1 cellular context compared by ENCODE assay signal in the genomic region with DNA sequence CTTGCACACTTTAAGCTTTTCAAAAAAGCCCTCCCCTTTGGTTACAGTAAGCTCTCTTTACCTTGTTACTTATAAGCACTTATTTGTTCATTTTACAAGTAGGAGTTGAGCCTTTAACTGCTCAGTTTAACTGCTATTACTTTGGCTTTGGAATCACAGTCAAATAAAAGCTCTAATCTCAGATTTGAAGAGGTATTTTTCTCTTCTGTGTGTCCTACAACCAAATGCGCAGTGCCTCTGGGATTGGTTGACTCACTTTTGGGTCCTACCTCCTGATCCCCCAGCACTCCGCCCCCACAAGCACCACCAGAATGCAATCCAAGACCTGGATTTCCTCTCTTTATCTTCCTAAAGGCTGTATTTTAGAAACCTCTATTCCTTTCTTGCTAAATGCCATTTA.
TF ChIP-seq lines count a peak whose summit lies in the region.

No MANE protein-coding gene starts in this region.

TF ChIP-seq in GM12878, 131 proteins besides CTCF, POLR2A, EP300 and RAD21:
- TF ChIP-seq, protein P1, sequence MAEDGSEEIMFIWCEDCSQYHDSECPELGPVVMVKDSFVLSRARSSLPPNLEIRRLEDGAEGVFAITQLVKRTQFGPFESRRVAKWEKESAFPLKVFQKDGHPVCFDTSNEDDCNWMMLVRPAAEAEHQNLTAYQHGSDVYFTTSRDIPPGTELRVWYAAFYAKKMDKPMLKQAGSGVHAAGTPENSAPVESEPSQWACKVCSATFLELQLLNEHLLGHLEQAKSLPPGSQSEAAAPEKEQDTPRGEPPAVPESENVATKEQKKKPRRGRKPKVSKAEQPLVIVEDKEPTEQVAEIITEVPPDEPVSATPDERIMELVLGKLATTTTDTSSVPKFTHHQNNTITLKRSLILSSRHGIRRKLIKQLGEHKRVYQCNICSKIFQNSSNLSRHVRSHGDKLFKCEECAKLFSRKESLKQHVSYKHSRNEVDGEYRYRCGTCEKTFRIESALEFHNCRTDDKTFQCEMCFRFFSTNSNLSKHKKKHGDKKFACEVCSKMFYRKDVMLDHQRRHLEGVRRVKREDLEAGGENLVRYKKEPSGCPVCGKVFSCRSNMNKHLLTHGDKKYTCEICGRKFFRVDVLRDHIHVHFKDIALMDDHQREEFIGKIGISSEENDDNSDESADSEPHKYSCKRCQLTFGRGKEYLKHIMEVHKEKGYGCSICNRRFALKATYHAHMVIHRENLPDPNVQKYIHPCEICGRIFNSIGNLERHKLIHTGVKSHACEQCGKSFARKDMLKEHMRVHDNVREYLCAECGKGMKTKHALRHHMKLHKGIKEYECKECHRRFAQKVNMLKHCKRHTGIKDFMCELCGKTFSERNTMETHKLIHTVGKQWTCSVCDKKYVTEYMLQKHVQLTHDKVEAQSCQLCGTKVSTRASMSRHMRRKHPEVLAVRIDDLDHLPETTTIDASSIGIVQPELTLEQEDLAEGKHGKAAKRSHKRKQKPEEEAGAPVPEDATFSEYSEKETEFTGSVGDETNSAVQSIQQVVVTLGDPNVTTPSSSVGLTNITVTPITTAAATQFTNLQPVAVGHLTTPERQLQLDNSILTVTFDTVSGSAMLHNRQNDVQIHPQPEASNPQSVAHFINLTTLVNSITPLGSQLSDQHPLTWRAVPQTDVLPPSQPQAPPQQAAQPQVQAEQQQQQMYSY (CRISPR knock-in tag; IDR thresholded peaks at IDR 0.05) = no peak
- TF ChIP-seq, protein P2, sequence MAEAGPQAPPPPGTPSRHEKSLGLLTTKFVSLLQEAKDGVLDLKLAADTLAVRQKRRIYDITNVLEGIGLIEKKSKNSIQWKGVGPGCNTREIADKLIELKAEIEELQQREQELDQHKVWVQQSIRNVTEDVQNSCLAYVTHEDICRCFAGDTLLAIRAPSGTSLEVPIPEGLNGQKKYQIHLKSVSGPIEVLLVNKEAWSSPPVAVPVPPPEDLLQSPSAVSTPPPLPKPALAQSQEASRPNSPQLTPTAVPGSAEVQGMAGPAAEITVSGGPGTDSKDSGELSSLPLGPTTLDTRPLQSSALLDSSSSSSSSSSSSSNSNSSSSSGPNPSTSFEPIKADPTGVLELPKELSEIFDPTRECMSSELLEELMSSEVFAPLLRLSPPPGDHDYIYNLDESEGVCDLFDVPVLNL (IDR thresholded peaks at IDR 0.05; ENCODE audit: low read depth, low read length) = no peak
- TF ChIP-seq, protein P3, sequence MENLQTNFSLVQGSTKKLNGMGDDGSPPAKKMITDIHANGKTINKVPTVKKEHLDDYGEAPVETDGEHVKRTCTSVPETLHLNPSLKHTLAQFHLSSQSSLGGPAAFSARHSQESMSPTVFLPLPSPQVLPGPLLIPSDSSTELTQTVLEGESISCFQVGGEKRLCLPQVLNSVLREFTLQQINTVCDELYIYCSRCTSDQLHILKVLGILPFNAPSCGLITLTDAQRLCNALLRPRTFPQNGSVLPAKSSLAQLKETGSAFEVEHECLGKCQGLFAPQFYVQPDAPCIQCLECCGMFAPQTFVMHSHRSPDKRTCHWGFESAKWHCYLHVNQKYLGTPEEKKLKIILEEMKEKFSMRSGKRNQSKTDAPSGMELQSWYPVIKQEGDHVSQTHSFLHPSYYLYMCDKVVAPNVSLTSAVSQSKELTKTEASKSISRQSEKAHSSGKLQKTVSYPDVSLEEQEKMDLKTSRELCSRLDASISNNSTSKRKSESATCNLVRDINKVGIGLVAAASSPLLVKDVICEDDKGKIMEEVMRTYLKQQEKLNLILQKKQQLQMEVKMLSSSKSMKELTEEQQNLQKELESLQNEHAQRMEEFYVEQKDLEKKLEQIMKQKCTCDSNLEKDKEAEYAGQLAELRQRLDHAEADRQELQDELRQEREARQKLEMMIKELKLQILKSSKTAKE (IDR thresholded peaks at IDR 0.05; ENCODE audit: low read depth, poor library complexity, severe bottlenecking) = no peak
- TF ChIP-seq MTA2 (IDR thresholded peaks at IDR 0.05; ENCODE audit: low read depth) = no peak
- no peak for TF ChIP-seq EZH2 (IDR thresholded peaks at IDR 0.05; ENCODE audit: borderline replicate concordance, control insufficient read depth, low read depth, low read length)
- TF ChIP-seq MEF2A (IDR thresholded peaks at IDR 0.05; ENCODE audit: insufficient read depth, low read depth, low read length) = no peak
- no peak for TF ChIP-seq RAD51 (IDR thresholded peaks at IDR 0.05)
- TF ChIP-seq MAX (IDR thresholded peaks at IDR 0.05; ENCODE audit: low read depth, low read length) = no peak
- TF ChIP-seq ASH2L (IDR thresholded peaks at IDR 0.05; ENCODE audit: borderline replicate concordance, low read depth) = no peak
- TF ChIP-seq ZBED1 (IDR thresholded peaks at IDR 0.05; ENCODE audit: borderline replicate concordance) = no peak
- no peak for TF ChIP-seq CREB1 (IDR thresholded peaks at IDR 0.05; ENCODE audit: low read depth)
- TF ChIP-seq PAX8 (IDR thresholded peaks at IDR 0.05) = no peak
- TF ChIP-seq BCL11A (IDR thresholded peaks at IDR 0.05; ENCODE audit: low read depth, low read length) = no peak
- no peak for TF ChIP-seq RCOR1 (conservative IDR thresholded peaks at IDR 0.05; ENCODE audit: low read depth, low read length)
- no peak for TF ChIP-seq IKZF1 (conservative IDR thresholded peaks at IDR 0.05)
- TF ChIP-seq POU2F2 (IDR thresholded peaks at IDR 0.05; ENCODE audit: borderline replicate concordance, low read depth, low read length) = no peak
- TF ChIP-seq BRCA1 (IDR thresholded peaks at IDR 0.05; ENCODE audit: low read depth, low read length) = no peak
- TF ChIP-seq GABPA (IDR thresholded peaks at IDR 0.05; ENCODE audit: low read depth) = no peak
